Comparison of ENCODE assay signal across 9 cellular contexts in genomic region chr11:47409440-47410403, GRCh38. TPM values are rescaled to one million over a fixed set of nuclear protein-coding genes. Genes with fewer than 3 reads are reported as not detected.
DNase-seq lines count a peak whose midpoint lies in the region; ATAC-seq, FAIRE-seq and TF ChIP-seq lines count a peak whose summit lies in the region.
"Had no signal": no experiment of that assay in that cellular context is flagged by ENCODE, and none has a peak within 500 bp of the region (broad histone marks: within the 10 kb centered on the region; RNA-seq: fewer than 3 reads in every experiment).

No MANE protein-coding gene starts in this region.

- H3K9me3 Mint-ChIP-seq in activated T-cell treated with anti-CD3 and anti-CD28 coated beads, Interleukin-2, amount 50 U/mL, for 72 hours: no peaks in the 10 kb centered on the region
- no peaks in the 10 kb centered on the region for H3K9me3 Mint-ChIP-seq in astrocyte (ENCODE audit: unreplicated experiment)

- H3K4me3 ChIP-seq in astrocyte (ENCODE audit: insufficient read depth, low read depth, low read length) (peak overlapping the region; percentile 93), right lobe of liver (peak overlapping the region; percentile 78 to 86 (median 79)), transverse colon (peak overlapping the region in 3 of 4 donors; percentile 71 to 77 (median 75))

- H3K9me3 ChIP-seq in astrocyte (ENCODE audit: insufficient read depth, low read depth, low read length) (no peaks in the 10 kb centered on the region), right lobe of liver (no peaks in the 10 kb centered on the region), transverse colon (no peaks in the 10 kb centered on the region)

- peaks cover 9% of the 10 kb centered on the region for H3K36me3 ChIP-seq in astrocyte (ENCODE audit: insufficient read depth, low read length)
- no peaks in the 10 kb centered on the region for H3K36me3 ChIP-seq in right lobe of liver
- H3K36me3 ChIP-seq in transverse colon: no peaks in the 10 kb centered on the region

- FAIRE-seq in astrocyte (lab: Jason Lieb, UNC): no peak

- H3K27me3 ChIP-seq in astrocyte (ENCODE audit: insufficient read depth, low read length) (no peaks in the 10 kb centered on the region), right lobe of liver (no peaks in the 10 kb centered on the region), transverse colon (no peaks in the 10 kb centered on the region)

- no peak for TF ChIP-seq EP300 in transverse colon (IDR thresholded peaks at IDR 0.05; ENCODE audit: low read depth)

- H2AFZ ChIP-seq in astrocyte (ENCODE audit: low read depth, low read length): no peak overlapping the region

- peaks cover 30% of the 10 kb centered on the region for H3K4me1 Mint-ChIP-seq in activated T-cell treated with anti-CD3 and anti-CD28 coated beads, Interleukin-2, amount 50 U/mL, for 72 hours (ENCODE audit: low read depth)
- peaks cover 22% of the 10 kb centered on the region for H3K4me1 Mint-ChIP-seq in astrocyte (ENCODE audit: low read depth, unreplicated experiment)

- H3K27ac ChIP-seq in astrocyte (ENCODE audit: low read depth, low read length) (peak overlapping the region; percentile 96), right lobe of liver (peak overlapping the region in 2 of 3 donors; percentile 75 to 80), transverse colon (peak overlapping the region; percentile 89 to 99 (median 93))

- intact Hi-C loops in right lobe of liver (cut with DNase I) (no loop called here), transverse colon (cut with DNase I; ENCODE audit: low total_unique reads) (no loop called here)

- H3K4me1 ChIP-seq in astrocyte (ENCODE audit: insufficient read depth, low read length) (peaks cover 44% of the 10 kb centered on the region), right lobe of liver (peaks cover 0 to 15% (median 2%) of the 10 kb centered on the region in 4 donors), transverse colon (peaks cover 16 to 37% (median 27%) of the 10 kb centered on the region in 4 donors)

- TF ChIP-seq POLR2A in right lobe of liver (IDR thresholded peaks at IDR 0.05) (no peak), transverse colon (IDR thresholded peaks at IDR 0.05) (no peak)

- H3K4me2 ChIP-seq in astrocyte (ENCODE audit: low read length): peak overlapping the region; percentile 100

- TF ChIP-seq CTCF in astrocyte (IDR thresholded peaks at IDR 0.05; ENCODE audit: insufficient read depth, low read depth, low read length) (no peak), right lobe of liver (IDR thresholded peaks at IDR 0.05) (no peak), transverse colon (IDR thresholded peaks at IDR 0.05) (no peak)

- H3K27ac Mint-ChIP-seq in activated T-cell treated with anti-CD3 and anti-CD28 coated beads, Interleukin-2, amount 50 U/mL, for 72 hours: peak overlapping the region; percentile 96
- peak overlapping the region; percentile 83 for H3K27ac Mint-ChIP-seq in astrocyte (ENCODE audit: unreplicated experiment)

- WGBS in right lobe of liver (ENCODE audit: insufficient coverage, low coverage, low lambda C conversion rate, missing lambda C conversion rate): 63% methylated on average over 7 of the region's 32 CpGs
- WGBS in transverse colon (ENCODE audit: low coverage in 1 of 2), 2 donors: 40 to 88% methylated on average over 1 to 30 of the region's 32 CpGs

- no peak for DNase-seq in activated T-cell treated with anti-CD3 and anti-CD28 coated beads, Interleukin-2, amount 50 U/mL, for 72 hours
- DNase-seq in activated T-cell treated with anti-CD3 and anti-CD28 coated beads, Interleukin-2, amount 50 U/mL, for 1 hour: no peak
- DNase-seq in astrocyte (ENCODE audit: low read depth): no peak
- no peak for DNase-seq in right lobe of liver
- DNase-seq in transverse colon: no peak
- DNase-seq in GM19240 (ENCODE audit: insufficient read length, low spot score): no peak
- no peak for DNase-seq in NOMO-1 treated with dmso at 0.1 percent for 144 hours (lab: John Stamatoyannopoulos, UW; ENCODE audit: unreplicated experiment)

- no peaks in the 10 kb centered on the region for H3K27me3 Mint-ChIP-seq in activated T-cell treated with anti-CD3 and anti-CD28 coated beads, Interleukin-2, amount 50 U/mL, for 72 hours (ENCODE audit: low read depth)
- no peaks in the 10 kb centered on the region for H3K27me3 Mint-ChIP-seq in astrocyte (ENCODE audit: low read depth, unreplicated experiment)

- peaks cover 0 to 2% of the 10 kb centered on the region in 2 donors for H3K36me3 Mint-ChIP-seq in activated T-cell treated with anti-CD3 and anti-CD28 coated beads, Interleukin-2, amount 50 U/mL, for 72 hours (ENCODE audit: insufficient read depth in 2 of 2)
- H3K36me3 Mint-ChIP-seq in astrocyte (ENCODE audit: low read depth, unreplicated experiment): peaks cover 5% of the 10 kb centered on the region

- in situ Hi-C loops in transverse colon (cut with MboI; ENCODE audit: low pct_ligation_motif_present in 1 of 4, low pct_unique_long_range_greater_than_20kb in 1 of 4, low sequenced_read_pairs in 3 of 4): no loop called here

- peak overlapping the region; percentile 96 to 98 for H3K4me3 Mint-ChIP-seq in activated T-cell treated with anti-CD3 and anti-CD28 coated beads, Interleukin-2, amount 50 U/mL, for 72 hours
- H3K4me3 Mint-ChIP-seq in astrocyte (ENCODE audit: unreplicated experiment): peak overlapping the region; percentile 92

- peaks cover 36% of the 10 kb centered on the region for H4K20me1 ChIP-seq in astrocyte (ENCODE audit: insufficient read depth, low read length)

- peaks cover 53% of the 10 kb centered on the region for H3K79me2 ChIP-seq in astrocyte (ENCODE audit: insufficient read depth, low read length)

- no peak for ATAC-seq in activated T-cell treated with anti-CD3 and anti-CD28 coated beads, Interleukin-2, amount 50 U/mL, for 72 hours (replicated peaks in 1 of 2)
- ATAC-seq in right lobe of liver (no peak), HG03039 (IDR thresholded peaks at IDR 0.05; ENCODE audit: unreplicated experiment) (no peak)

- H3K9ac ChIP-seq in astrocyte (ENCODE audit: low read length): peak overlapping the region; percentile 100

RNA-seq across cellular contexts. Expression of gene SLC39A13, which starts 1.3 kb away (rescaled TPM):
- total RNA-seq in activated T-cell treated with anti-CD3 and anti-CD28 coated beads, Interleukin-2, amount 50 U/mL, for 72 hours: 10 to 100 TPM; 16.2 to 21.0 TPM
- total RNA-seq in astrocyte (76.6 and 92.7 TPM in 2 replicates), right lobe of liver (10 to 100 TPM in 5 of 6 experiments, 1 to 10 TPM in 1; 9.8 to 21.2 (median 13.1) TPM), transverse colon (10 to 100 TPM; 19.9 to 56.9 (median 43.1) TPM)

RNA-seq across cellular contexts. Expression of gene PSMC3, which starts 16.5 kb away (rescaled TPM):
- total RNA-seq in activated T-cell treated with anti-CD3 and anti-CD28 coated beads, Interleukin-2, amount 50 U/mL, for 72 hours: 100 to 1,000 TPM; 121 to 149 TPM
- total RNA-seq in astrocyte (124 and 130 TPM in 2 replicates), right lobe of liver (10 to 100 TPM; 52.5 to 98.1 (median 63.3) TPM), transverse colon (100 to 1,000 TPM in 2 of 4 donors, 10 to 100 TPM in 2; 56.5 to 252 (median 91.4) TPM)

RNA-seq across cellular contexts. Expression of gene SPI1, which starts 31.4 kb away (rescaled TPM):
- under 1 TPM; 0.35 to 0.55 TPM for total RNA-seq in activated T-cell treated with anti-CD3 and anti-CD28 coated beads, Interleukin-2, amount 50 U/mL, for 72 hours
- total RNA-seq in astrocyte (not detected in 2 replicates), right lobe of liver (10 to 100 TPM in 3 of 6 experiments, 1 to 10 TPM in 3; 7.5 to 29.1 (median 10.1) TPM), transverse colon (10 to 100 TPM in 2 of 4 donors, 1 to 10 TPM in 2; 7.1 to 35.5 (median 17.2) TPM)
- total RNA-seq: myocyte had no signal

RNA-seq across cellular contexts. Expression of gene RAPSN, which starts 39.2 kb away (rescaled TPM):
- 1 to 10 TPM in 1 of 2 donors, under 1 TPM in 1; 0.77 to 1.3 TPM for total RNA-seq in activated T-cell treated with anti-CD3 and anti-CD28 coated beads, Interleukin-2, amount 50 U/mL, for 72 hours
- 0.86 and 0.96 TPM in 2 replicates for total RNA-seq in astrocyte
- total RNA-seq in right lobe of liver: under 1 TPM in 3 of 6 experiments, not detected in 3; 0.15 to 0.49 (median 0.25) TPM
- not detected for total RNA-seq in transverse colon

RNA-seq across cellular contexts. Expression of gene MYBPC3, which starts 57.2 kb away (rescaled TPM):
- not detected for total RNA-seq in activated T-cell treated with anti-CD3 and anti-CD28 coated beads, Interleukin-2, amount 50 U/mL, for 72 hours
- total RNA-seq in astrocyte (not detected in 2 replicates), right lobe of liver (under 1 TPM in 5 of 6 experiments, not detected in 1; 0.04 to 0.24 (median 0.13) TPM), transverse colon (not detected)
- total RNA-seq: myocyte had no signal
